8 cellular contexts compared by ENCODE assay signal in genomic region chr17:15340966-15341365, GRCh38. TPM values are rescaled to one million over a fixed set of nuclear protein-coding genes. Genes with fewer than 3 reads are reported as not detected.
DNase-seq lines count a peak whose midpoint lies in the region; ATAC-seq and TF ChIP-seq lines count a peak whose summit lies in the region.

No MANE protein-coding gene starts in this region.

- peak overlapping the region; percentile 81 for H2AFZ ChIP-seq in parathyroid adenoma

- H3K79me2 ChIP-seq in parathyroid adenoma = no peaks in the 10 kb centered on the region

- H3K4me3 ChIP-seq in Caco-2 (ENCODE audit: low read depth, low read length) (peak overlapping the region; percentile 34), parathyroid adenoma (ENCODE audit: low read depth, low read length) (peak overlapping the region; percentile 58)

- H3K9me3 Mint-ChIP-seq in Caco-2 (ENCODE audit: unreplicated experiment) = no peaks in the 10 kb centered on the region
- peaks cover 2% of the 10 kb centered on the region for H3K9me3 Mint-ChIP-seq in activated B cell treated with CpG ODN at 0.5 μM for 24 hours

- H3K4me1 Mint-ChIP-seq in Caco-2 (ENCODE audit: low read depth, unreplicated experiment) (no peaks in the 10 kb centered on the region), activated B cell treated with CpG ODN at 0.5 μM for 24 hours (peaks cover 10% of the 10 kb centered on the region)

- peak overlapping the region; percentile 91 for H3K4me3 Mint-ChIP-seq in Caco-2 (ENCODE audit: unreplicated experiment)
- H3K4me3 Mint-ChIP-seq in activated B cell treated with CpG ODN at 0.5 μM for 24 hours = peak overlapping the region; percentile 39

- no peaks in the 10 kb centered on the region for H3K9me3 ChIP-seq in Caco-2
- no peaks in the 10 kb centered on the region for H3K9me3 ChIP-seq in parathyroid adenoma (ENCODE audit: control insufficient read depth, low read length)

- intact Hi-C loops in Caco-2 (cut with micrococcal nuclease; ENCODE audit: unreplicated experiment) (no loop called here), activated B cell treated with CpG ODN at 0.5 μM for 24 hours (cut with micrococcal nuclease) (no loop called here), left cardiac atrium (cut with DNase I) (no loop called here)

- H3K36me3 Mint-ChIP-seq in Caco-2 (ENCODE audit: insufficient read depth, unreplicated experiment) (no peaks in the 10 kb centered on the region), activated B cell treated with CpG ODN at 0.5 μM for 24 hours (ENCODE audit: low read depth) (no peaks in the 10 kb centered on the region)

- ATAC-seq in activated B cell treated with CpG ODN at 0.5 μM for 24 hours (ENCODE audit: low read depth) (no peak), left cardiac atrium (peak; percentile 38 to 50), GM19397 (IDR thresholded peaks at IDR 0.05; ENCODE audit: unreplicated experiment) (no peak), GM21529 (IDR thresholded peaks at IDR 0.05; ENCODE audit: unreplicated experiment) (no peak)

- no peaks in the 10 kb centered on the region for H3K36me3 ChIP-seq in Caco-2 (ENCODE audit: control insufficient read depth, insufficient read depth, low read length)
- no peaks in the 10 kb centered on the region for H3K36me3 ChIP-seq in parathyroid adenoma (ENCODE audit: control insufficient read depth, insufficient read depth, low read length)

- H3K27me3 Mint-ChIP-seq in Caco-2 (ENCODE audit: insufficient read depth, unreplicated experiment) (peaks cover 6% of the 10 kb centered on the region), activated B cell treated with CpG ODN at 0.5 μM for 24 hours (peaks cover 41% of the 10 kb centered on the region)

- no peak for TF ChIP-seq CTCF in Caco-2 (IDR thresholded peaks at IDR 0.05; ENCODE audit: insufficient read depth in 1 of 2, low read depth in 1 of 2, low read length in 1 of 2, severe bottlenecking in 1 of 2, unreplicated experiment in 1 of 2)
- no peak for TF ChIP-seq CTCF in activated B cell treated with CpG ODN at 0.5 μM for 24 hours (IDR thresholded peaks at IDR 0.05)
- no peak for TF ChIP-seq CTCF in parathyroid adenoma (IDR thresholded peaks at IDR 0.05)

- CTCF ChIA-PET in Caco-2 (lab: Charles Lee) = no interaction called here
- CTCF ChIA-PET in activated B cell treated with CpG ODN at 0.5 μM for 24 hours (lab: Charles Lee) = no interaction called here

- DNase-seq in Caco-2 (no peak), activated B cell treated with CpG ODN at 0.5 μM for 24 hours (no peak), left cardiac atrium (no peak), NCI-H526 treated with DMSO at 0.1 percent for 48 hours (lab: John Stamatoyannopoulos, UW) (no peak)
- DNase-seq in activated CD4-positive, alpha-beta T cell treated with anti-CD3 and anti-CD28 coated beads for 4 hours = no peak

- peak overlapping the region; percentile 83 for H3K4me2 ChIP-seq in parathyroid adenoma (ENCODE audit: low read length)

- BruUV-seq in Caco-2 (replicated peaks; lab: Mats Ljungman, UMichigan) = no TSS peak

- H3K27me3 ChIP-seq in Caco-2 (replicated peaks; ENCODE audit: control insufficient read depth, insufficient read depth, low read length) = no peaks in the 10 kb centered on the region
- H3K27me3 ChIP-seq in parathyroid adenoma (ENCODE audit: control insufficient read depth, insufficient read depth, low read length) = no peaks in the 10 kb centered on the region

- H3K27ac Mint-ChIP-seq in Caco-2 (ENCODE audit: unreplicated experiment) (no peak overlapping the region), activated B cell treated with CpG ODN at 0.5 μM for 24 hours (no peak overlapping the region)

- POLR2A ChIA-PET in Caco-2 (lab: Charles Lee) = no interaction called here
- POLR2A ChIA-PET in activated B cell treated with CpG ODN at 0.5 μM for 24 hours (lab: Charles Lee) = no interaction called here

- H3K9ac ChIP-seq in parathyroid adenoma = no peak overlapping the region

- no peak overlapping the region for H3K27ac ChIP-seq in parathyroid adenoma

- H3K4me1 ChIP-seq in Caco-2 = no peaks in the 10 kb centered on the region
- no peaks in the 10 kb centered on the region for H3K4me1 ChIP-seq in parathyroid adenoma

RNA-seq across cellular contexts. Expression of gene TEKT3, which starts 0.4 kb away (rescaled TPM):
- total RNA-seq in Caco-2 (2022) = 0.43 TPM in 1 of 2 replicates, not detected in the other
- not detected in 2 replicates for total RNA-seq in activated B cell treated with CpG ODN at 0.5 μM for 24 hours
- total RNA-seq in left cardiac atrium = under 1 TPM; 0.76 to 0.80 TPM

Comparison
In these comparisons a context has a peak if more than half of its experiments do, and no peak if none do; other contexts are left out.
1. ATAC-seq: peak in left cardiac atrium (2 of 2); none in activated B cell treated with CpG ODN at 0.5 μM for 24 hours (single experiment), GM19397 (single experiment) and GM21529 (single experiment).